Comparison of ENCODE assay signal across 8 cellular contexts in genomic region chr6:90098025-90098474, GRCh38.
DNase-seq lines count a peak whose midpoint lies in the region; FAIRE-seq and TF ChIP-seq lines count a peak whose summit lies in the region.

No MANE protein-coding gene starts in this region.

- no peak overlapping the region for H3K4me2 ChIP-seq in mesendoderm (ENCODE audit: low read length)

- H3K4me3 ChIP-seq in fibroblast of pulmonary artery (replicated peaks; ENCODE audit: low read depth, low read length), result no peak overlapping the region
- H3K4me3 ChIP-seq in mesendoderm (ENCODE audit: low read length), result no peak overlapping the region

- H2BK15ac ChIP-seq in mesendoderm (replicated peaks; ENCODE audit: low read depth), result no peak overlapping the region

- TF ChIP-seq POLR2A in H54 (IDR thresholded peaks at IDR 0.05; ENCODE audit: low read depth, low read length), result no peak

- no peak overlapping the region for H2BK120ac ChIP-seq in mesendoderm (ENCODE audit: low read depth, low read length)

- H3K9ac ChIP-seq in mesendoderm (ENCODE audit: low read length), result no peak overlapping the region

- no peak overlapping the region for H2AK5ac ChIP-seq in mesendoderm (ENCODE audit: low read length)

- no peaks in the 10 kb centered on the region for H3K36me3 ChIP-seq in mesendoderm (ENCODE audit: control insufficient read depth, insufficient read depth, low read length)

- H2BK5ac ChIP-seq in mesendoderm (ENCODE audit: low read length), result no peak overlapping the region

- H3K23ac ChIP-seq in mesendoderm (ENCODE audit: low read length), result no peak overlapping the region

- DNase-seq in GM03348 (ENCODE audit: low spot score), result peak; percentile 84
- peak; percentile 89 for DNase-seq in RPMI7951 (ENCODE audit: low read depth)
- DNase-seq in fibroblast of pulmonary artery (ENCODE audit: low read depth), result peak; percentile 91
- DNase-seq in posterior vena cava (ENCODE audit: low spot score), result peak; percentile 84
- no peak for DNase-seq in activated CD8-positive, alpha-beta memory T cell treated with anti-CD3 and anti-CD28 coated beads, Interleukin-2, amount 50 U/mL, for 48 hours
- no peak for DNase-seq in GDM1 (lab: John Stamatoyannopoulos, UW)
- no peak for DNase-seq in mesendoderm
- DNase-seq in H54 (ENCODE audit: insufficient read length, low spot score), result no peak

- no peaks in the 10 kb centered on the region for H3K79me2 ChIP-seq in mesendoderm (ENCODE audit: control insufficient read depth, insufficient read depth, low read length)

- no peaks in the 10 kb centered on the region for H3K27me3 ChIP-seq in mesendoderm (ENCODE audit: insufficient read depth, low read length, poor library complexity)

- no CpG with 5 or more reads among the region's 3 CpGs for WGBS in mesendoderm (ENCODE audit: extremely low coverage, insufficient coverage, low lambda C conversion rate)

- H4K5ac ChIP-seq in mesendoderm (ENCODE audit: low read length), result no peak overlapping the region

- TF ChIP-seq CTCF in fibroblast of pulmonary artery (IDR thresholded peaks at IDR 0.05; ENCODE audit: low read length, missing control alignments), result peak; percentile 51

- no peaks in the 10 kb centered on the region for H3K4me1 ChIP-seq in mesendoderm (ENCODE audit: control insufficient read depth, low read depth, low read length)

- no peak for FAIRE-seq in H54 (lab: Jason Lieb, UNC)

- H3K79me1 ChIP-seq in mesendoderm (ENCODE audit: low read length), result no peaks in the 10 kb centered on the region

- no peak overlapping the region for H3K27ac ChIP-seq in mesendoderm (ENCODE audit: low read depth, low read length)

- intact Hi-C loops in posterior vena cava (cut with DNase I), result loop anchor here in 1 of 2 donors (10.0 kb wide), 1 partner anchor 277 kb away; no protein-coding TSS in a partner anchor

- H3K4ac ChIP-seq in mesendoderm (ENCODE audit: low read depth, low read length), result no peak overlapping the region

- H4K8ac ChIP-seq in mesendoderm (ENCODE audit: low read depth, low read length), result no peak overlapping the region

- H3K18ac ChIP-seq in mesendoderm (ENCODE audit: low read length), result no peak overlapping the region

- H3K56ac ChIP-seq in mesendoderm (ENCODE audit: low read length), result no peak overlapping the region

Comparison
In these comparisons a context has a peak if more than half of its experiments do, and no peak if none do; other contexts are left out.
1. DNase-seq: peak in GM03348 (single experiment), RPMI7951 (single experiment), fibroblast of pulmonary artery (single experiment) and posterior vena cava (single experiment); none in activated CD8-positive, alpha-beta memory T cell treated with anti-CD3 and anti-CD28 coated beads, Interleukin-2, amount 50 U/mL, for 48 hours (single experiment), GDM1 (single experiment), mesendoderm (single experiment) and H54 (single experiment).